1 cellular context compared by ENCODE assay signal in the genomic region with DNA sequence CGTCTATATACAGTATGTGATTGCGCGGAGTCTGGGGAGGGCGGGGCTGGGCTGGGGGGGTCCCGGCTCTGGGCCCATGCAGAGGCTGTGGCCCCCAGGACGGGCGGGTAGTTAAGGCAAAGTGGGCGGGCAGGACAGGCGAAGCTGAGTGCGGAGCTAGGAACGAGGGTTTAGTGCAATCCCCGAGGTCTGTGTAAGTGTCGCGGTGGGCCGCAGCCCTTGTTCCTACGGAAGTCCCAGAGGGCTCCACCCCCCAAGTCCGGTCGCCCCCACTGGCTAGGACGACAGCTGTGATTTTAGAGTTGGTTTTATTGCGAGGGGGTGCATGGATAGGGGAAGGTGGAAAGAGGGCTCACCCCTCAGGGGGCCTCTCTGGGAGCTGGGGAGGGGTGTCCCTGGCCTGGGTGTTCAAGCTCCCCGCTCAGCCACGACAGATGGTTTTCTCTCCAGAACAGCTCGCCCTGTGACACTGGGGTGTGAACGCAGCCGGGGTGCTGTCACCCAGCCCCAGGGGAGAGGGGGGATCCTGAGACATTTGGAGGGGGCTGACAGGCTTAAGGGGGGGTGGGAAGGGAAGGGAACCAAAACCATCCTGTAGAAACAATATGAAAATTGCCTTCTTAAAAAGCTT.
TF ChIP-seq lines count a peak whose summit lies in the region.

No MANE protein-coding gene starts in this region.

TF ChIP-seq in K562, 482 proteins besides CTCF, POLR2A, EP300 and RAD21:
- TF ChIP-seq PYGO2 (tag; IDR thresholded peaks at IDR 0.05) = no peak
- no peak for TF ChIP-seq ETV6 (IDR thresholded peaks at IDR 0.05; ENCODE audit: borderline replicate concordance in 1 of 2, low read depth in 2 of 2, low read length in 1 of 2)
- no peak for TF ChIP-seq ETV6 (CRISPR knock-in tag; IDR thresholded peaks at IDR 0.05; ENCODE audit: borderline replicate concordance)
- 0 out of 2 replicates have a peak, but pooled peaks have one; percentile 23 for TF ChIP-seq RBFOX2 (IDR thresholded peaks at IDR 0.05; ENCODE audit: low read depth, low read length)
- TF ChIP-seq POLR2G (IDR thresholded peaks at IDR 0.05; ENCODE audit: low read depth, low read length) = peak; percentile 43; the same call in 1 of the 2 replicates
- TF ChIP-seq, protein P1, sequence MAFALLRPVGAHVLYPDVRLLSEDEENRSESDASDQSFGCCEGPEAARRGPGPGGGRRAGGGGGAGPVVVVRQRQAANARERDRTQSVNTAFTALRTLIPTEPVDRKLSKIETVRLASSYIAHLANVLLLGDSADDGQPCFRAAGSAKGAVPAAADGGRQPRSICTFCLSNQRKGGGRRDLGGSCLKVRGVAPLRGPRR (CRISPR knock-in tag; IDR thresholded peaks at IDR 0.05) = no peak
- TF ChIP-seq SREBF2 (CRISPR knock-in tag; IDR thresholded peaks at IDR 0.05) = no peak
- TF ChIP-seq ZNF436 (CRISPR knock-in tag; IDR thresholded peaks at IDR 0.05) = no peak
